20 cellular contexts compared by ENCODE assay signal in the genomic region with DNA sequence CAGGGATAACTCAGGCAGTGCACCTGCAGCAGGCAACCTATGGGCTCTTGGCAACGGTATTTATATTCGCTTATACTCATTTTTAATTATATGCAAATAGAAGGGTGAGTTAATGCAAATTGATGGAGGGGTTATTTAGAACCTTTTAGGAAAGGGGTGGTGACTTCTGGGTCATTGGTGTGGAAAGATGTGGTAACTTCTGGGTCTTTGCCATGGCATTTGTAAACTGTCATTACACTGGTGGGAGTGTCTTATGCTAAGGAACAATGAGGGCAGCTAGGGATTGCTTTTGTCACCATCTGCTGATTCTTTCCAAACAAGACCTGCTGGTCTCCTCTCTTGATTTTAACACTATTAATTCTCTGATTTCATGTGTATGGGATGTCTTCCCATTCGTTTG. TPM values are rescaled to one million over a fixed set of nuclear protein-coding genes. Genes with fewer than 3 reads are reported as not detected.
A peak's percentile ranks its signal among the peaks of the same experiment; 100 is the strongest.
DNase-seq lines count a peak whose midpoint lies in the region; ATAC-seq and TF ChIP-seq lines count a peak whose summit lies in the region.
"Had no signal": no experiment of that assay in that cellular context is flagged by ENCODE, and none has a peak within 500 bp of the region (broad histone marks: within the 10 kb centered on the region; RNA-seq: fewer than 3 reads in every experiment).

No MANE protein-coding gene starts in this region.

- H3K36me3 Mint-ChIP-seq in stimulated activated memory B cell treated with anti-CD40 and anti-IgM and Interleukin-4, amounts not matched to agents 10 μg/mL and 1 μg/mL and 100 μg/mL, for 72 hours = no peaks in the 10 kb centered on the region
- H3K36me3 Mint-ChIP-seq: activated naive CD4-positive, alpha-beta T cell treated with anti-CD3 and anti-CD28 coated beads, Interleukin-2, amount 50 U/mL, for 72 hours; CD8-positive, alpha-beta memory T cell had no signal

- H3K4me1 ChIP-seq in heart right ventricle = peaks cover 0 to 16% (median 10%) of the 10 kb centered on the region in 9 donors
- H3K4me1 ChIP-seq: A549, gastrocnemius medialis had no signal

- no peaks in the 10 kb centered on the region for H3K9me3 ChIP-seq in heart right ventricle
- H3K9me3 ChIP-seq: A549, gastrocnemius medialis had no signal

- no peak overlapping the region for H3K27ac ChIP-seq in heart right ventricle
- H3K27ac ChIP-seq: A549, gastrocnemius medialis, PC-9 had no signal

- peak; percentile 58 for DNase-seq in NOMO-1 treated with DMSO at 0.1 percent for 48 hours (lab: John Stamatoyannopoulos, UW; ENCODE audit: unreplicated experiment)
- DNase-seq in NOMO-1 treated with dmso at 0.1 percent for 144 hours (lab: John Stamatoyannopoulos, UW; ENCODE audit: unreplicated experiment) = no peak
- peak; percentile 83 for DNase-seq in NCI-H1694 treated with DMSO at 0.1 percent for 48 hours (lab: John Stamatoyannopoulos, UW)
- DNase-seq in GM19240 (ENCODE audit: insufficient read length, low spot score) = no peak
- DNase-seq in heart right ventricle = no peak
- DNase-seq: activated CD4-positive, alpha-beta T cell treated with anti-CD3 and anti-CD28 coated beads, Interleukin-2, amount 50 U/mL, for 4 hours; activated T-cell treated with anti-CD3 and anti-CD28 coated beads, Interleukin-2, amount 50 U/mL, for 4 hours; CD8-positive, alpha-beta memory T cell; cortex of kidney; gastrocnemius medialis; NCI-H1105; NCI-H510A; occipital lobe; PC-9 had no signal

- no peaks in the 10 kb centered on the region for H3K27me3 ChIP-seq in heart right ventricle
- H3K27me3 ChIP-seq: gastrocnemius medialis had no signal

- TF ChIP-seq POLR2A in Raji (IDR thresholded peaks at IDR 0.05; ENCODE audit: insufficient read depth, low read depth, low read length) = 0 out of 2 replicates have a peak, but pooled peaks have one; percentile 4

- intact Hi-C loops in heart right ventricle (cut with DNase I) = loop anchor here in 4 of 10 donors (5.0 to 10.0 kb wide), 3 partner anchors 76 to 287 kb away; no protein-coding TSS in a partner anchor

- TF ChIP-seq CTCF in heart right ventricle (IDR thresholded peaks at IDR 0.05) = no peak

- no peaks in the 10 kb centered on the region for H3K27me3 Mint-ChIP-seq in stimulated activated memory B cell treated with anti-CD40 and anti-IgM and Interleukin-4, amounts not matched to agents 10 μg/mL and 1 μg/mL and 100 μg/mL, for 72 hours

- H3K27ac Mint-ChIP-seq in stimulated activated memory B cell treated with anti-CD40 and anti-IgM and Interleukin-4, amounts not matched to agents 10 μg/mL and 1 μg/mL and 100 μg/mL, for 72 hours = no peak overlapping the region
- H3K27ac Mint-ChIP-seq: activated naive CD4-positive, alpha-beta T cell treated with anti-CD3 and anti-CD28 coated beads, Interleukin-2, amount 50 U/mL, for 72 hours; CD8-positive, alpha-beta memory T cell had no signal

- H3K4me1 Mint-ChIP-seq in stimulated activated memory B cell treated with anti-CD40 and anti-IgM and Interleukin-4, amounts not matched to agents 10 μg/mL and 1 μg/mL and 100 μg/mL, for 72 hours = peaks cover 13% of the 10 kb centered on the region
- H3K4me1 Mint-ChIP-seq: CD8-positive, alpha-beta memory T cell had no signal

- H3K36me3 ChIP-seq in heart right ventricle = no peaks in the 10 kb centered on the region
- H3K36me3 ChIP-seq: gastrocnemius medialis had no signal

- peaks cover 3% of the 10 kb centered on the region for H3K9me3 Mint-ChIP-seq in stimulated activated memory B cell treated with anti-CD40 and anti-IgM and Interleukin-4, amounts not matched to agents 10 μg/mL and 1 μg/mL and 100 μg/mL, for 72 hours
- H3K9me3 Mint-ChIP-seq: activated naive CD4-positive, alpha-beta T cell treated with anti-CD3 and anti-CD28 coated beads, Interleukin-2, amount 50 U/mL, for 72 hours; activated T-cell treated with anti-CD3 and anti-CD28 coated beads, Interleukin-2, amount 50 U/mL, for 4 hours; CD8-positive, alpha-beta memory T cell had no signal

- no peak overlapping the region for H3K4me3 Mint-ChIP-seq in stimulated activated memory B cell treated with anti-CD40 and anti-IgM and Interleukin-4, amounts not matched to agents 10 μg/mL and 1 μg/mL and 100 μg/mL, for 72 hours
- H3K4me3 Mint-ChIP-seq: activated T-cell treated with anti-CD3 and anti-CD28 coated beads, Interleukin-2, amount 50 U/mL, for 4 hours; CD8-positive, alpha-beta memory T cell had no signal

- 77 to 78% methylated on average over 3 of the region's 3 CpGs for WGBS in heart right ventricle, 2 donors

- peak; percentile 57 for ATAC-seq in stimulated activated memory B cell treated with anti-CD40 and anti-IgM and Interleukin-4, amounts not matched to agents 10 μg/mL and 1 μg/mL and 100 μg/mL, for 72 hours
- ATAC-seq in GM21825 (IDR thresholded peaks at IDR 0.05; ENCODE audit: unreplicated experiment) (no peak), heart right ventricle (no peak)
- ATAC-seq: activated naive CD4-positive, alpha-beta T cell treated with anti-CD3 and anti-CD28 coated beads, Interleukin-2, amount 50 U/mL, for 72 hours; activated T-cell treated with anti-CD3 and anti-CD28 coated beads, Interleukin-2, amount 50 U/mL, for 4 hours; gastrocnemius medialis; sciatic nerve had no signal

- no peak overlapping the region for H3K4me3 ChIP-seq in heart right ventricle
- H3K4me3 ChIP-seq: A549, gastrocnemius medialis, PC-9 had no signal

RNA-seq across cellular contexts. Expression of gene KAT5, which starts 11.7 kb away (rescaled TPM):
- 10 to 100 TPM; 40.9 to 53.6 (median 44.0) TPM for total RNA-seq in heart right ventricle
- 10 to 100 TPM; 54.9 to 62.8 TPM for polyA plus RNA-seq in heart right ventricle

RNA-seq across cellular contexts. Expression of gene RNASEH2C, which starts 20.2 kb away (rescaled TPM):
- 10 to 100 TPM; 34.1 to 75.6 (median 43.5) TPM for total RNA-seq in heart right ventricle
- polyA plus RNA-seq in heart right ventricle = 100 to 1,000 TPM in 1 of 2 donors, 10 to 100 TPM in 1; 60.3 to 123 TPM

RNA-seq across cellular contexts. Expression of gene RELA, which starts 37.7 kb away (rescaled TPM):
- 10 to 100 TPM; 30.7 to 55.2 (median 40.0) TPM for total RNA-seq in heart right ventricle
- 10 to 100 TPM; 28.9 to 38.3 TPM for polyA plus RNA-seq in heart right ventricle

Comparison
In these comparisons a context has a peak if more than half of its experiments do, and no peak if none do; other contexts are left out.
1. DNase-seq: peak in NOMO-1 treated with DMSO at 0.1 percent for 48 hours (single experiment) and NCI-H1694 treated with DMSO at 0.1 percent for 48 hours (single experiment); none in NOMO-1 treated with dmso at 0.1 percent for 144 hours (single experiment), GM19240 (single experiment) and heart right ventricle (0 of 2).